In the genomic region with DNA sequence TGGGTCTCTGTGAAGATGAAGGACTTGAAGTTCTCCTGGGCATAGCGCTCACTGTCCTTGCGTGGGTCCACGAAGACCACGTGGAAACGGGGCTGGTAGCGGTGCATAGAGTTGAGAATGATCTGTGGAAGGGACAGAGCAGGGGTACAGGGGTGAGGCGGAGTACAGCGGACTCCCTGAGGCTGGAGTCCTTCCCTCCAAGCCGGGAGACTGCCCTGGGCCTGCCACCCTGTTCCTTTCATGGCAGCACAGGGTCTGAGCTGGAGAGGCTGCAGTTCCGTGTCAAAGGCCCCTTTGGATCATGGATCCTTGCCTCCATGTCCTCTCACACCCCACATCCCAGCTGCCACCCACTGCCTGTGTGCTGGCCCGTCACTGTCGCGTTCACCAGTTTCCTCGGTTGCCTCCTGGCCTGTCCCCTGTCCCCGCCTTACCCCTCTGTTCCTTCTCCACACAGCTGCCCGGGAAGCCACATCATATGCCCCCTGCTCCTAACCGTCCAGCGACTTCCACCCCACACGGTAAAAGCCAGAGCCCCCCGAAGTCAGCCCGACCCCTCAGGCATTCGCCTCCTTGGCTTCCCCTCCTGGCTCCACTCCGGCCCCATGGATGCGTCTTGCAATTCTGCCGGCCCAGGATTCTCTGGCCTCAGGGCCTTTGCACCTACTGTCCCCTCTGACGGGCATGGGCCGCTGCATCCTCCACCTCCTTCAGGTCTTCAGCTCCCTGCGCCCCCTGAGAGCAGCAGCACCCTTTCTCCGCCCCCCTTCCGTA, we compare ENCODE assay signal across 1 cellular context.
TF ChIP-seq lines count a peak whose summit lies in the region.

No MANE protein-coding gene starts in this region.

TF ChIP-seq in K562, 482 proteins besides CTCF, POLR2A, EP300 and RAD21:
- no peak for TF ChIP-seq TGIF2 (CRISPR knock-in tag; IDR thresholded peaks at IDR 0.05)
- TF ChIP-seq ZNF766 (CRISPR knock-in tag; conservative IDR thresholded peaks at IDR 0.05), result no peak
- TF ChIP-seq POLR2G (IDR thresholded peaks at IDR 0.05; ENCODE audit: low read depth, low read length), result peak; percentile 39; the same call in 1 of the 2 replicates
- no peak for TF ChIP-seq SETDB1 (IDR thresholded peaks at IDR 0.05; ENCODE audit: low read length)
- TF ChIP-seq KDM1A (IDR thresholded peaks at IDR 0.05), result peak in 1 of 2 experiments; percentile 20; a peak in 1 of 4 replicates
- no peak for TF ChIP-seq ZNF609 (CRISPR knock-in tag; IDR thresholded peaks at IDR 0.05; ENCODE audit: borderline replicate concordance)
- TF ChIP-seq, protein P1, sequence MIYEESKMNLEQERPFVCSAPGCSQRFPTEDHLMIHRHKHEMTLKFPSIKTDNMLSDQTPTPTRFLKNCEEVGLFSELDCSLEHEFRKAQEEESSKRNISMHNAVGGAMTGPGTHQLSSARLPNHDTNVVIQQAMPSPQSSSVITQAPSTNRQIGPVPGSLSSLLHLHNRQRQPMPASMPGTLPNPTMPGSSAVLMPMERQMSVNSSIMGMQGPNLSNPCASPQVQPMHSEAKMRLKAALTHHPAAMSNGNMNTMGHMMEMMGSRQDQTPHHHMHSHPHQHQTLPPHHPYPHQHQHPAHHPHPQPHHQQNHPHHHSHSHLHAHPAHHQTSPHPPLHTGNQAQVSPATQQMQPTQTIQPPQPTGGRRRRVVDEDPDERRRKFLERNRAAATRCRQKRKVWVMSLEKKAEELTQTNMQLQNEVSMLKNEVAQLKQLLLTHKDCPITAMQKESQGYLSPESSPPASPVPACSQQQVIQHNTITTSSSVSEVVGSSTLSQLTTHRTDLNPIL (CRISPR knock-in tag; IDR thresholded peaks at IDR 0.05), result no peak
- no peak for TF ChIP-seq TAF7 (tag; IDR thresholded peaks at IDR 0.05)
- TF ChIP-seq UBTF (IDR thresholded peaks at IDR 0.05; ENCODE audit: borderline replicate concordance in 1 of 2, low read depth in 2 of 2, low read length in 2 of 2), result no peak
- 0 out of 2 replicates have a peak, but pooled peaks have one; percentile 9 for TF ChIP-seq ZBTB33 (CRISPR knock-in tag; IDR thresholded peaks at IDR 0.05)
- TF ChIP-seq ATF4 (CRISPR knock-in tag; IDR thresholded peaks at IDR 0.05), result no peak
